In genomic region chr1:248215880-248216279, GRCh38 we compare ENCODE assay signal across 9 cellular contexts. TPM values are rescaled to one million over a fixed set of nuclear protein-coding genes. Genes with fewer than 3 reads are reported as not detected.
"Had no signal": no experiment of that assay in that cellular context is flagged by ENCODE, and none has a peak within 500 bp of the region (broad histone marks: within the 10 kb centered on the region; RNA-seq: fewer than 3 reads in every experiment).

No MANE protein-coding gene starts in this region.

- H3K27ac ChIP-seq: GM23248, KMS-11 had no signal

- H2AFZ ChIP-seq: GM23248 had no signal

- DNase-seq: GM23248, GOT3, H9, HCEC 1CT, KBM-7 had no signal

- H3K4me3 ChIP-seq: GM23248 had no signal

- H3K4me2 ChIP-seq: KMS-11 had no signal

- FAIRE-seq: H54, HTR-8/SVneo had no signal

- H3K9ac ChIP-seq: GM23248, KMS-11 had no signal

RNA-seq across cellular contexts. Expression of gene OR2M4, which starts 15.3 kb away (rescaled TPM):
- total RNA-seq: GM23248, H9, HT-29 had no signal
- polyA plus RNA-seq: GM23248 had no signal

RNA-seq across cellular contexts. Expression of gene OR2M3, which starts 18.8 kb away (rescaled TPM):
- total RNA-seq: GM23248, H9, HT-29 had no signal
- polyA plus RNA-seq: GM23248 had no signal

RNA-seq across cellular contexts. Expression of gene OR2M2, which starts 41.3 kb away (rescaled TPM):
- total RNA-seq: GM23248, H9, HT-29 had no signal
- polyA plus RNA-seq: GM23248 had no signal
